1 cellular context compared by ENCODE assay signal in genomic region chr17:48101012-48101720, GRCh38.
TF ChIP-seq lines count a peak whose summit lies in the region.

CBX1 (minus strand) TSS chr17:48101478; CDS start chr17:48077004, 24,474 bp downstream.

TF ChIP-seq in HepG2, 621 proteins besides CTCF, POLR2A, EP300 and RAD21 (continued from another document and continues in another):
- TF ChIP-seq CERS6 (CRISPR knock-in tag; IDR thresholded peaks at IDR 0.05) (no peak), HOXA9 (CRISPR knock-in tag; IDR thresholded peaks at IDR 0.05; ENCODE audit: borderline replicate concordance) (peak; percentile 75; the same call in 1 of the 2 replicates), GPBP1L1 (CRISPR knock-in tag; IDR thresholded peaks at IDR 0.05) (no peak), CBX5 (CRISPR knock-in tag; IDR thresholded peaks at IDR 0.05; ENCODE audit: borderline replicate concordance) (peak; percentile 96), ZNF333 (CRISPR knock-in tag; IDR thresholded peaks at IDR 0.05; ENCODE audit: borderline replicate concordance) (no peak; the same call in 1 of the 2 replicates), E2F1 (CRISPR knock-in tag; IDR thresholded peaks at IDR 0.05) (peak; percentile 73), LCORL (IDR thresholded peaks at IDR 0.05) (no peak), LCORL (CRISPR knock-in tag; IDR thresholded peaks at IDR 0.05) (peak; percentile 81), ZBTB49 (CRISPR knock-in tag; IDR thresholded peaks at IDR 0.05; ENCODE audit: borderline replicate concordance) (no peak), ISL2 (CRISPR knock-in tag; IDR thresholded peaks at IDR 0.05) (peak; percentile 24; the same call in 1 of the 2 replicates), EHMT2 (IDR thresholded peaks at IDR 0.05; ENCODE audit: borderline replicate concordance, low read depth, low read length) (no peak), TBX3 (IDR thresholded peaks at IDR 0.05; ENCODE audit: borderline replicate concordance) (no peak), KAT2B (IDR thresholded peaks at IDR 0.05; ENCODE audit: borderline replicate concordance, low read depth, low read length) (no peak), ATRX (CRISPR knock-in tag; IDR thresholded peaks at IDR 0.05; ENCODE audit: borderline replicate concordance) (no peak), ZNF33B (CRISPR knock-in tag; IDR thresholded peaks at IDR 0.05) (peak; percentile 92), CHD4 (IDR thresholded peaks at IDR 0.05; ENCODE audit: borderline replicate concordance, low read length) (no peak), MEIS2 (CRISPR knock-in tag; IDR thresholded peaks at IDR 0.05) (peak; percentile 45), ZNF296 (CRISPR knock-in tag; conservative IDR thresholded peaks at IDR 0.05) (no peak), PHF5A (CRISPR knock-in tag; IDR thresholded peaks at IDR 0.05; ENCODE audit: low read depth, unreplicated experiment) (no peak), ZMAT3 (CRISPR knock-in tag; conservative IDR thresholded peaks at IDR 0.05) (peak; percentile 77), MAF1 (CRISPR knock-in tag; IDR thresholded peaks at IDR 0.05; ENCODE audit: borderline replicate concordance) (0 out of 2 replicates have a peak, but pooled peaks have one; percentile 36), ARID4A (CRISPR knock-in tag; IDR thresholded peaks at IDR 0.05; ENCODE audit: borderline replicate concordance) (peak; percentile 96), ZNF256 (CRISPR knock-in tag; conservative IDR thresholded peaks at IDR 0.05) (no peak), ZNF563 (CRISPR knock-in tag; IDR thresholded peaks at IDR 0.05) (peak; percentile 98), ZNF101 (CRISPR knock-in tag; IDR thresholded peaks at IDR 0.05; ENCODE audit: borderline replicate concordance, low read depth) (peak; percentile 72; the same call in 1 of the 2 replicates), ZNF513 (CRISPR knock-in tag; conservative IDR thresholded peaks at IDR 0.05) (peak; percentile 54; the same call in 1 of the 2 replicates), ZNF83 (CRISPR knock-in tag; IDR thresholded peaks at IDR 0.05; ENCODE audit: borderline replicate concordance) (no peak), BORCS8-MEF2B (CRISPR knock-in tag; IDR thresholded peaks at IDR 0.05) (peak; percentile 66; the same call in 1 of the 2 replicates), GABPA (IDR thresholded peaks at IDR 0.05; ENCODE audit: low read depth, low read length) (peak; percentile 45; the same call in 1 of the 2 replicates), GABPA (CRISPR knock-in tag; IDR thresholded peaks at IDR 0.05; ENCODE audit: low read depth) (peak; percentile 49), ZNF615 (CRISPR knock-in tag; IDR thresholded peaks at IDR 0.05; ENCODE audit: borderline replicate concordance) (peak; percentile 20; the same call in 1 of the 2 replicates), FLYWCH1 (CRISPR knock-in tag; IDR thresholded peaks at IDR 0.05) (no peak), ZBTB34 (CRISPR knock-in tag; IDR thresholded peaks at IDR 0.05) (0 out of 2 replicates have a peak, but pooled peaks have one; percentile 33), ZNF264 (CRISPR knock-in tag; IDR thresholded peaks at IDR 0.05) (peak; percentile 36; the same call in 1 of the 2 replicates), CBX1 (IDR thresholded peaks at IDR 0.05; ENCODE audit: low read depth) (peak; percentile 44), BRCA1 (CRISPR knock-in tag; IDR thresholded peaks at IDR 0.05) (no peak), ARHGAP35 (CRISPR knock-in tag; IDR thresholded peaks at IDR 0.05; ENCODE audit: borderline replicate concordance) (peak; percentile 69; the same call in 1 of the 2 replicates), TAF15 (IDR thresholded peaks at IDR 0.05; ENCODE audit: low read depth, low read length, poor library complexity, severe bottlenecking) (peak; percentile 42), KAT7 (CRISPR knock-in tag; IDR thresholded peaks at IDR 0.05; ENCODE audit: borderline replicate concordance) (peak; percentile 82; the same call in 1 of the 2 replicates), MTF2 (CRISPR knock-in tag; IDR thresholded peaks at IDR 0.05; ENCODE audit: borderline replicate concordance) (no peak; the same call in 1 of the 2 replicates), XBP1 (CRISPR knock-in tag; IDR thresholded peaks at IDR 0.05) (no peak), SYNCRIP (IDR thresholded peaks at IDR 0.05; ENCODE audit: insufficient read depth, low read depth, low read length) (no peak), MIXL1 (CRISPR knock-in tag; IDR thresholded peaks at IDR 0.05) (peak; percentile 44; the same call in 1 of the 2 replicates), PLSCR1 (CRISPR knock-in tag; IDR thresholded peaks at IDR 0.05; ENCODE audit: borderline replicate concordance) (no peak), ZNF792 (CRISPR knock-in tag; IDR thresholded peaks at IDR 0.05) (peak; percentile 78), FOXJ3 (CRISPR knock-in tag; IDR thresholded peaks at IDR 0.05; ENCODE audit: borderline replicate concordance) (peak; percentile 29; the same call in 1 of the 2 replicates), ZNF670 (CRISPR knock-in tag; IDR thresholded peaks at IDR 0.05; ENCODE audit: borderline replicate concordance) (no peak; the same call in none of the 2 replicates), RFXAP (CRISPR knock-in tag; IDR thresholded peaks at IDR 0.05; ENCODE audit: borderline replicate concordance) (no peak; the same call in none of the 2 replicates), ZNF446 (CRISPR knock-in tag; IDR thresholded peaks at IDR 0.05) (peak; percentile 65), TEAD3 (CRISPR knock-in tag; optimal IDR thresholded peaks at IDR 0.05; ENCODE audit: borderline replicate concordance) (peak; percentile 38), ZNF205 (CRISPR knock-in tag; IDR thresholded peaks at IDR 0.05) (0 out of 2 replicates have a peak, but pooled peaks have one; percentile 43), JARID2 (CRISPR knock-in tag; IDR thresholded peaks at IDR 0.05; ENCODE audit: insufficient replicate concordance) (no peak), ZNF678 (CRISPR knock-in tag; IDR thresholded peaks at IDR 0.05) (peak; percentile 93), ZBTB33 (CRISPR knock-in tag; IDR thresholded peaks at IDR 0.05) (no peak; the same call in none of the 2 replicates)
